In genomic region chr7:148185050-148185449, GRCh38 we compare ENCODE assay signal across 22 cellular contexts.
DNase-seq lines count a peak whose midpoint lies in the region; ATAC-seq and TF ChIP-seq lines count a peak whose summit lies in the region.
"Had no signal": no experiment of that assay in that cellular context is flagged by ENCODE, and none has a peak within 500 bp of the region (broad histone marks: within the 10 kb centered on the region; RNA-seq: fewer than 3 reads in every experiment).

No MANE protein-coding gene starts in this region.

- no peaks in the 10 kb centered on the region for H3K9me3 Mint-ChIP-seq in activated naive CD8-positive, alpha-beta T cell treated with anti-CD3 and anti-CD28 coated beads, Interleukin-2, amount 50 U/mL, for 24 hours
- H3K9me3 Mint-ChIP-seq: activated naive CD4-positive, alpha-beta T cell treated with anti-CD3 and anti-CD28 coated beads for 36 hours; T-helper 2 cell treated with Interferon-gamma antibody and Interleukin-4, amounts not matched to agents 5 μg/mL and 100 μg/mL, for 36 hours had no signal

- H3K9ac ChIP-seq in NT2/D1 (ENCODE audit: insufficient read length, low read depth) (no peak overlapping the region), mesendoderm (ENCODE audit: low read length) (no peak overlapping the region)

- H3K79me2 ChIP-seq in mesendoderm (ENCODE audit: control insufficient read depth, insufficient read depth, low read length), result no peaks in the 10 kb centered on the region

- DNase-seq in EL (peak; percentile 2), NT2/D1 (ENCODE audit: low read depth, low spot score) (peak; percentile 15), fibroblast of pulmonary artery (ENCODE audit: low read depth) (peak; percentile 72), mesendoderm (peak; percentile 48), H7 (no peak), COLO668 (lab: John Stamatoyannopoulos, UW; ENCODE audit: unreplicated experiment) (no peak), NCI-H69 (lab: John Stamatoyannopoulos, UW) (no peak)
- DNase-seq in activated naive CD8-positive, alpha-beta T cell treated with anti-CD3 and anti-CD28 coated beads, Interleukin-2, amount 50 U/mL, for 24 hours, result no peak
- DNase-seq: activated CD4-positive, alpha-beta T cell treated with anti-CD3 and anti-CD28 coated beads, Interleukin-2, amount 50 U/mL, for 48 hours; activated naive CD4-positive, alpha-beta T cell treated with anti-CD3 and anti-CD28 coated beads for 36 hours; activated T-cell treated with anti-CD3 and anti-CD28 coated beads for 4 hours; BE2C; body of pancreas; foreskin keratinocyte; NCI-H1417 treated with DMSO at 0.1 percent for 48 hours; PC-9; right lobe of liver; stimulated activated naive CD4-positive, alpha-beta T cell; transverse colon had no signal

- H3K27ac Mint-ChIP-seq in activated naive CD8-positive, alpha-beta T cell treated with anti-CD3 and anti-CD28 coated beads, Interleukin-2, amount 50 U/mL, for 24 hours, result no peak overlapping the region
- H3K27ac Mint-ChIP-seq: activated naive CD4-positive, alpha-beta T cell treated with anti-CD3 and anti-CD28 coated beads for 36 hours; T-helper 2 cell treated with Interferon-gamma antibody and Interleukin-4, amounts not matched to agents 5 μg/mL and 100 μg/mL, for 36 hours had no signal

- ATAC-seq in activated naive CD8-positive, alpha-beta T cell treated with anti-CD3 and anti-CD28 coated beads, Interleukin-2, amount 50 U/mL, for 24 hours, result no peak
- ATAC-seq: body of pancreas, foreskin keratinocyte, HepG2, left lobe of liver, right lobe of liver had no signal

- H3K18ac ChIP-seq in mesendoderm (ENCODE audit: low read length), result no peak overlapping the region

- H3K36me3 ChIP-seq in NT2/D1 (ENCODE audit: insufficient read depth, insufficient read length, low read length) (no peaks in the 10 kb centered on the region), mesendoderm (ENCODE audit: control insufficient read depth, insufficient read depth, low read length) (no peaks in the 10 kb centered on the region), H7 (replicated peaks; ENCODE audit: control insufficient read depth, insufficient read depth, low read length) (no peaks in the 10 kb centered on the region)
- H3K36me3 ChIP-seq: BE2C, right lobe of liver, transverse colon had no signal

- H3K23ac ChIP-seq in mesendoderm (ENCODE audit: low read length), result no peak overlapping the region

- no peak overlapping the region for H2BK120ac ChIP-seq in mesendoderm (ENCODE audit: low read depth, low read length)

- no peak overlapping the region for H4K5ac ChIP-seq in mesendoderm (ENCODE audit: low read length)

- H3K4me3 Mint-ChIP-seq in activated naive CD8-positive, alpha-beta T cell treated with anti-CD3 and anti-CD28 coated beads, Interleukin-2, amount 50 U/mL, for 24 hours, result no peak overlapping the region
- H3K4me3 Mint-ChIP-seq: activated naive CD4-positive, alpha-beta T cell treated with anti-CD3 and anti-CD28 coated beads for 36 hours; T-helper 2 cell treated with Interferon-gamma antibody and Interleukin-4, amounts not matched to agents 5 μg/mL and 100 μg/mL, for 36 hours had no signal

- no peak overlapping the region for H3K4me2 ChIP-seq in mesendoderm (ENCODE audit: low read length)
- H3K4me2 ChIP-seq: PC-9 had no signal

- H3K79me1 ChIP-seq in mesendoderm (ENCODE audit: low read length), result no peaks in the 10 kb centered on the region

- H3K36me3 Mint-ChIP-seq in activated naive CD8-positive, alpha-beta T cell treated with anti-CD3 and anti-CD28 coated beads, Interleukin-2, amount 50 U/mL, for 24 hours (ENCODE audit: low read depth), result no peaks in the 10 kb centered on the region

- no peak overlapping the region for H2BK5ac ChIP-seq in mesendoderm (ENCODE audit: low read length)

- WGBS in mesendoderm (ENCODE audit: extremely low coverage, insufficient coverage, low lambda C conversion rate), result no CpG with 5 or more reads among the region's 5 CpGs

- no peak overlapping the region for H3K56ac ChIP-seq in mesendoderm (ENCODE audit: low read length)

- H3K27me3 ChIP-seq in NT2/D1 (ENCODE audit: insufficient read depth, insufficient read length) (no peaks in the 10 kb centered on the region), mesendoderm (ENCODE audit: insufficient read depth, low read length, poor library complexity) (no peaks in the 10 kb centered on the region), H7 (ENCODE audit: control insufficient read depth, insufficient read depth, low read length) (no peaks in the 10 kb centered on the region)
- H3K27me3 ChIP-seq: BE2C, body of pancreas, foreskin keratinocyte, right lobe of liver, transverse colon had no signal

- no peak for TF ChIP-seq CTCF in fibroblast of pulmonary artery (IDR thresholded peaks at IDR 0.05; ENCODE audit: low read length, missing control alignments)

- H3K4me1 Mint-ChIP-seq in activated naive CD8-positive, alpha-beta T cell treated with anti-CD3 and anti-CD28 coated beads, Interleukin-2, amount 50 U/mL, for 24 hours, result no peaks in the 10 kb centered on the region

- no peak overlapping the region for H2AK5ac ChIP-seq in mesendoderm (ENCODE audit: low read length)

- H3K4ac ChIP-seq in mesendoderm (ENCODE audit: low read depth, low read length), result no peak overlapping the region

- no peak overlapping the region for H3K27ac ChIP-seq in mesendoderm (ENCODE audit: low read depth, low read length)
- H3K27ac ChIP-seq: body of pancreas, foreskin keratinocyte, PC-9, right lobe of liver, transverse colon had no signal

- H3K4me1 ChIP-seq in NT2/D1 (ENCODE audit: insufficient read depth, insufficient read length) (no peaks in the 10 kb centered on the region), mesendoderm (ENCODE audit: control insufficient read depth, low read depth, low read length) (no peaks in the 10 kb centered on the region)
- H3K4me1 ChIP-seq: BE2C, body of pancreas, foreskin keratinocyte, right lobe of liver, transverse colon had no signal

- H4K8ac ChIP-seq in mesendoderm (ENCODE audit: low read depth, low read length), result peak overlapping the region; percentile 76

- no peak overlapping the region for H3K4me3 ChIP-seq in NT2/D1 (ENCODE audit: insufficient read length, low read depth)
- no peak overlapping the region for H3K4me3 ChIP-seq in fibroblast of pulmonary artery (replicated peaks; ENCODE audit: low read depth, low read length)
- no peak overlapping the region for H3K4me3 ChIP-seq in mesendoderm (ENCODE audit: low read length)
- H3K4me3 ChIP-seq in H7 (ENCODE audit: insufficient read depth, low read depth, low read length), result no peak overlapping the region
- H3K4me3 ChIP-seq: body of pancreas, PC-9, right lobe of liver, transverse colon had no signal

- no peak overlapping the region for H2BK15ac ChIP-seq in mesendoderm (replicated peaks; ENCODE audit: low read depth)

- peaks cover 7% of the 10 kb centered on the region for H3K27me3 Mint-ChIP-seq in activated naive CD8-positive, alpha-beta T cell treated with anti-CD3 and anti-CD28 coated beads, Interleukin-2, amount 50 U/mL, for 24 hours

- no peaks in the 10 kb centered on the region for H3K9me3 ChIP-seq in NT2/D1 (ENCODE audit: insufficient read depth, low read length)
- H3K9me3 ChIP-seq: BE2C, body of pancreas, right lobe of liver, transverse colon had no signal

Comparison
In these comparisons a context has a peak if more than half of its experiments do, and no peak if none do; other contexts are left out.
1. DNase-seq: peak in EL (single experiment), NT2/D1 (single experiment), fibroblast of pulmonary artery (single experiment) and mesendoderm (single experiment); none in activated naive CD8-positive, alpha-beta T cell treated with anti-CD3 and anti-CD28 coated beads, Interleukin-2, amount 50 U/mL, for 24 hours (single experiment), H7 (single experiment), COLO668 (single experiment) and NCI-H69 (single experiment).